Comparison of ENCODE assay signal across 25 cellular contexts in genomic region chr12:84183576-84183975, GRCh38.
A peak's percentile ranks its signal among the peaks of the same experiment; 100 is the strongest.
DNase-seq lines count a peak whose midpoint lies in the region; ATAC-seq, FAIRE-seq and TF ChIP-seq lines count a peak whose summit lies in the region.
"Had no signal": no experiment of that assay in that cellular context is flagged by ENCODE, and none has a peak within 500 bp of the region (broad histone marks: within the 10 kb centered on the region; RNA-seq: fewer than 3 reads in every experiment).

No MANE protein-coding gene starts in this region.

- no peaks in the 10 kb centered on the region for H3K9me3 Mint-ChIP-seq in MCF 10A (ENCODE audit: unreplicated experiment)

- no TSS peak for BruUV-seq in mammary epithelial cell (replicated peaks; lab: Mats Ljungman, UMichigan)
- BruUV-seq in MCF 10A (replicated peaks; lab: Mats Ljungman, UMichigan), result no TSS peak

- H2BK20ac ChIP-seq in H1 (ENCODE audit: low read length), result no peak overlapping the region

- no peak overlapping the region for H3K4me2 ChIP-seq in mammary epithelial cell (ENCODE audit: insufficient read depth, low read depth, low read length)
- no peak overlapping the region for H3K4me2 ChIP-seq in H1 (ENCODE audit: insufficient read depth in 1 of 2, low read depth in 2 of 2, low read length in 2 of 2)
- H3K4me2 ChIP-seq: A549; BLaER1 treated with 17β-estradiol and CSF1 and Interleukin-3, amounts not matched to agents 10 nM and 100 nM had no signal

- no peak overlapping the region for H3K14ac ChIP-seq in H1 (ENCODE audit: insufficient read length)

- no peak overlapping the region for H3K4me3 Mint-ChIP-seq in MCF 10A (ENCODE audit: unreplicated experiment)
- H3K4me3 Mint-ChIP-seq: CD14-positive monocyte; CD4-positive, alpha-beta T cell; CD8-positive, alpha-beta memory T cell had no signal

- no peak overlapping the region for H2BK120ac ChIP-seq in H1 (replicated peaks; ENCODE audit: low read depth, low read length)

- TF ChIP-seq CTCF in mammary epithelial cell (conservative IDR thresholded peaks at IDR 0.05 in 1 of 2, IDR thresholded peaks at IDR 0.05 in 1 of 2; ENCODE audit: extremely low read depth in 1 of 2, insufficient read depth in 1 of 2, low read depth in 1 of 2, low read length in 2 of 2) (no peak), MCF 10A (IDR thresholded peaks at IDR 0.05; ENCODE audit: unreplicated experiment) (no peak), H1 (IDR thresholded peaks at IDR 0.05; ENCODE audit: control extremely low read depth in 1 of 3, insufficient read depth in 1 of 3, low read depth in 1 of 3, low read length in 3 of 3) (no peak), foreskin keratinocyte (conservative IDR thresholded peaks at IDR 0.05) (no peak), brain microvascular endothelial cell (IDR thresholded peaks at IDR 0.05; ENCODE audit: low read depth, low read length, missing control alignments) (no peak)

- H4K20me1 ChIP-seq in mammary epithelial cell (ENCODE audit: insufficient read depth, low read length) (no peaks in the 10 kb centered on the region), H1 (replicated peaks in 1 of 2; ENCODE audit: control insufficient read depth in 1 of 2, insufficient read depth in 2 of 2, low read length in 2 of 2) (no peaks in the 10 kb centered on the region)
- H4K20me1 ChIP-seq: BLaER1 treated with 17β-estradiol and CSF1 and Interleukin-3, amounts not matched to agents 10 nM and 100 nM had no signal

- H3K79me1 ChIP-seq in H1 (ENCODE audit: low read depth, low read length), result no peaks in the 10 kb centered on the region

- no peak overlapping the region for H2BK5ac ChIP-seq in H1 (ENCODE audit: low read depth, low read length)

- CTCF ChIA-PET in mammary epithelial cell (lab: Charles Lee; ENCODE audit: low non-redundant PET) (no interaction called here), MCF 10A (lab: Yijun Ruan, JAX) (interaction anchor here (0.6 to 1.2 kb wide), 3 partner anchors 10 to 1498 kb away, joined by 3 to 4 read pairs (median 4); no protein-coding TSS in a partner anchor), H1 (lab: Charles Lee; ENCODE audit: partially characterized antibody) (interaction anchor here (0.6 to 1.7 kb wide), 3 partner anchors 10 to 356 kb away, joined by 3 to 5 read pairs (median 3); no protein-coding TSS in a partner anchor)

- no peaks in the 10 kb centered on the region for H3K36me3 Mint-ChIP-seq in MCF 10A (ENCODE audit: insufficient read depth, unreplicated experiment)
- H3K36me3 Mint-ChIP-seq: CD14-positive monocyte; CD8-positive, alpha-beta memory T cell had no signal

- H2AFZ ChIP-seq in mammary epithelial cell (ENCODE audit: low read depth, low read length) (peak overlapping the region; percentile 28), H1 (ENCODE audit: low read length) (0 out of 2 replicates have a peak overlapping the region, but pooled peaks have one; percentile 70)

- no peak for TF ChIP-seq RAD21 in H1 (IDR thresholded peaks at IDR 0.05 in 1 of 2, conservative IDR thresholded peaks at IDR 0.05 in 1 of 2; ENCODE audit: low read depth in 2 of 2, low read length in 2 of 2)

- no peaks in the 10 kb centered on the region for H3K23me2 ChIP-seq in H1 (ENCODE audit: low read depth, low read length)

- TF ChIP-seq POLR2A in H1 (IDR thresholded peaks at IDR 0.05; ENCODE audit: control extremely low read depth in 1 of 2, low read depth in 2 of 2, low read length in 2 of 2), result no peak

- H3K79me2 ChIP-seq in mammary epithelial cell (ENCODE audit: insufficient read depth, low read length) (no peaks in the 10 kb centered on the region), H1 (ENCODE audit: control insufficient read depth in 1 of 2, insufficient read depth in 2 of 2, low read length in 2 of 2) (no peaks in the 10 kb centered on the region)

- peak; percentile 29 for ATAC-seq in foreskin keratinocyte
- ATAC-seq: A549 had no signal

- DNase-seq in mammary epithelial cell (peak; percentile 1), MCF 10A (ENCODE audit: unreplicated experiment) (no peak), H1 (ENCODE audit: low read depth in 1 of 2, low spot score in 2 of 2) (no peak), foreskin keratinocyte (peak; percentile 43 to 78), DMS79 treated with DMSO at 0.1 percent for 48 hours (lab: John Stamatoyannopoulos, UW) (no peak), brain microvascular endothelial cell (no peak), SKM-1 (lab: John Stamatoyannopoulos, UW; ENCODE audit: unreplicated experiment) (no peak)
- DNase-seq: 8988T; ACHN; AML-193; BE2C; CD4-positive, alpha-beta T cell; CD8-positive, alpha-beta memory T cell; DMS 273 treated with DMSO at 0.1 percent for 48 hours; DMS79; GF-D8; GOT3; H7; HCEC 1CT had no signal

- H3K23ac ChIP-seq in H1 (ENCODE audit: insufficient read length), result no peak overlapping the region

- H3K4me1 Mint-ChIP-seq in MCF 10A (ENCODE audit: insufficient read depth, unreplicated experiment), result no peaks in the 10 kb centered on the region
- H3K4me1 Mint-ChIP-seq: CD14-positive monocyte; CD8-positive, alpha-beta memory T cell had no signal

- no peak for TF ChIP-seq EP300 in H1 (IDR thresholded peaks at IDR 0.05; ENCODE audit: borderline replicate concordance in 1 of 2, low read depth in 2 of 2, low read length in 2 of 2)

- WGBS in mammary epithelial cell (ENCODE audit: low coverage, missing lambda C conversion rate), result 31% methylated on average over 2 of the region's 2 CpGs
- WGBS in H1 (ENCODE audit: extremely low coverage in 1 of 2, insufficient coverage in 1 of 2, insufficient read length in 1 of 2, insufficient replicate concordance in 2 of 2, low coverage in 1 of 2, low lambda C conversion rate in 2 of 2, missing lambda C conversion rate in 1 of 2), 2 experiments, result 89% methylated on average over 2 of the region's 2 CpGs; no CpG with 5 or more reads in 1 of the 2 experiments

- intact Hi-C loops in mammary epithelial cell (cut with micrococcal nuclease), result no loop called here
- intact Hi-C loops in MCF 10A (cut with micrococcal nuclease), result no loop called here

- H4K8ac ChIP-seq in H1 (ENCODE audit: extremely low read depth, insufficient read depth, low read length), result no peak overlapping the region

- H3K4me1 ChIP-seq in mammary epithelial cell (ENCODE audit: insufficient read depth, low read length) (no peaks in the 10 kb centered on the region), H1 (replicated peaks in 1 of 4; ENCODE audit: control insufficient read depth in 3 of 4, insufficient read depth in 4 of 4, low read length in 3 of 4) (no peaks in the 10 kb centered on the region), foreskin keratinocyte (peaks cover 6% of the 10 kb centered on the region)
- H3K4me1 ChIP-seq: A549; BLaER1 treated with 17β-estradiol and CSF1 and Interleukin-3, amounts not matched to agents 10 nM and 100 nM had no signal

- no peak overlapping the region for H2AK5ac ChIP-seq in H1 (ENCODE audit: low read depth, low read length)

- no peak overlapping the region for H4K91ac ChIP-seq in H1 (replicated peaks; ENCODE audit: insufficient read length, low read length)

- H3K18ac ChIP-seq in H1 (ENCODE audit: extremely low read depth, low read length), result no peak overlapping the region

- H3K27me3 ChIP-seq in mammary epithelial cell (ENCODE audit: insufficient read depth, low read length) (no peaks in the 10 kb centered on the region), H1 (replicated peaks in 1 of 4; ENCODE audit: control insufficient read depth in 3 of 4, extremely low read depth in 1 of 4, insufficient read depth in 3 of 4, low read length in 3 of 4) (no peaks in the 10 kb centered on the region), foreskin keratinocyte (no peaks in the 10 kb centered on the region), brain microvascular endothelial cell (replicated peaks) (no peaks in the 10 kb centered on the region)
- H3K27me3 ChIP-seq: BE2C; BLaER1 treated with 17β-estradiol and CSF1 and Interleukin-3, amounts not matched to agents 10 nM and 100 nM had no signal

- POLR2A ChIA-PET in MCF 10A (lab: Yijun Ruan, JAX), result no interaction called here
- POLR2A ChIA-PET in H1 (lab: Charles Lee; ENCODE audit: partially characterized antibody), result no interaction called here

- no peaks in the 10 kb centered on the region for H3K36me3 ChIP-seq in mammary epithelial cell (ENCODE audit: insufficient read depth, low read length)
- no peaks in the 10 kb centered on the region for H3K36me3 ChIP-seq in H1 (ENCODE audit: control insufficient read depth in 2 of 4, insufficient read depth in 4 of 4, low read length in 3 of 4)
- no peaks in the 10 kb centered on the region for H3K36me3 ChIP-seq in brain microvascular endothelial cell (replicated peaks)
- H3K36me3 ChIP-seq: BE2C; BLaER1 treated with 17β-estradiol and CSF1 and Interleukin-3, amounts not matched to agents 10 nM and 100 nM had no signal

- dilution Hi-C loops in mammary epithelial cell (cut with HindIII; ENCODE audit: low sequenced_read_pairs), result no loop called here

- H3K27ac Mint-ChIP-seq in MCF 10A (ENCODE audit: low read depth, unreplicated experiment), result no peak overlapping the region
- H3K27ac Mint-ChIP-seq: CD14-positive monocyte; CD4-positive, alpha-beta T cell; CD8-positive, alpha-beta memory T cell had no signal

- H2BK15ac ChIP-seq in H1 (ENCODE audit: low read length), result no peak overlapping the region

- H2BK12ac ChIP-seq in H1 (ENCODE audit: low read depth, low read length), result no peak overlapping the region

- H3K4me3 ChIP-seq in mammary epithelial cell (replicated peaks in 1 of 3; ENCODE audit: insufficient read depth in 1 of 3, low read depth in 2 of 3, low read length in 3 of 3) (no peak overlapping the region), H1 (ENCODE audit: extremely low read depth in 1 of 4, insufficient read depth in 2 of 4, low read depth in 3 of 4, low read length in 4 of 4) (no peak overlapping the region), brain microvascular endothelial cell (ENCODE audit: low read depth, low read length) (no peak overlapping the region)
- H3K4me3 ChIP-seq: A549; BLaER1 treated with 17β-estradiol and CSF1 and Interleukin-3, amounts not matched to agents 10 nM and 100 nM had no signal

- H3K56ac ChIP-seq in H1 (replicated peaks; ENCODE audit: insufficient read length, low read depth, low read length), result no peak overlapping the region

- in situ Hi-C loops in mammary epithelial cell (cut with MboI; ENCODE audit: low sequenced_read_pairs in 2 of 2) (no loop called here), brain microvascular endothelial cell (cut with HindIII; ENCODE audit: low pct_ligation_motif_present, low sequenced_read_pairs) (no loop called here)

- no peak overlapping the region for H3K4ac ChIP-seq in H1 (replicated peaks; ENCODE audit: insufficient read length, low read depth, low read length)

- H3K9ac ChIP-seq in mammary epithelial cell (ENCODE audit: insufficient read depth, low read length), result no peak overlapping the region
- no peak overlapping the region for H3K9ac ChIP-seq in H1 (replicated peaks in 1 of 4; ENCODE audit: extremely low read depth in 1 of 4, low read depth in 3 of 4, low read length in 3 of 4)
- H3K9ac ChIP-seq: BLaER1 treated with 17β-estradiol and CSF1 and Interleukin-3, amounts not matched to agents 10 nM and 100 nM had no signal

- H3K9me3 ChIP-seq in mammary epithelial cell (replicated peaks; ENCODE audit: insufficient read depth, low read length) (no peaks in the 10 kb centered on the region), H1 (ENCODE audit: insufficient read depth in 2 of 2, low read depth in 1 of 2, low read length in 1 of 2) (no peaks in the 10 kb centered on the region)
- H3K9me3 ChIP-seq: A549; BE2C; BLaER1 treated with 17β-estradiol and CSF1 and Interleukin-3, amounts not matched to agents 10 nM and 100 nM had no signal

- no peak overlapping the region for H3K27ac ChIP-seq in mammary epithelial cell (ENCODE audit: insufficient read depth, low read depth, low read length)
- no peak overlapping the region for H3K27ac ChIP-seq in H1 (ENCODE audit: low read depth, low read length)
- H3K27ac ChIP-seq in foreskin keratinocyte, result no peak overlapping the region
- H3K27ac ChIP-seq in brain microvascular endothelial cell, result no peak overlapping the region
- H3K27ac ChIP-seq: A549; BLaER1 treated with 17β-estradiol and CSF1 and Interleukin-3, amounts not matched to agents 10 nM and 100 nM had no signal

- FAIRE-seq in H1 (lab: Jason Lieb, UNC), result no peak
- FAIRE-seq: A549, D721Med, GM12891, GM18507 had no signal

- H3K27me3 Mint-ChIP-seq in MCF 10A (ENCODE audit: insufficient read depth, unreplicated experiment), result no peaks in the 10 kb centered on the region
- H3K27me3 Mint-ChIP-seq: CD4-positive, alpha-beta T cell; CD8-positive, alpha-beta memory T cell had no signal

- H4K5ac ChIP-seq in H1 (ENCODE audit: insufficient read length, low read depth, low read length), result no peak overlapping the region

Comparison
In these comparisons a context has a peak if more than half of its experiments do, and no peak if none do; other contexts are left out.
1. DNase-seq: peak in mammary epithelial cell (single experiment) and foreskin keratinocyte (2 of 2); none in MCF 10A (single experiment), H1 (0 of 2), DMS79 treated with DMSO at 0.1 percent for 48 hours (single experiment), brain microvascular endothelial cell (single experiment) and SKM-1 (single experiment).